In genomic region chr14:71658261-71658860, GRCh38 we compare ENCODE assay signal across 13 cellular contexts.
DNase-seq lines count a peak whose midpoint lies in the region; ATAC-seq and TF ChIP-seq lines count a peak whose summit lies in the region.
"Had no signal": no experiment of that assay in that cellular context is flagged by ENCODE, and none has a peak within 500 bp of the region (broad histone marks: within the 10 kb centered on the region; RNA-seq: fewer than 3 reads in every experiment).

No MANE protein-coding gene starts in this region.

- no peak overlapping the region for H3K9ac ChIP-seq in mammary epithelial cell (ENCODE audit: insufficient read depth, low read length)

- in situ Hi-C loops in astrocyte of the spinal cord (cut with HindIII; ENCODE audit: low sequenced_read_pairs), result no loop called here
- in situ Hi-C loops in mammary epithelial cell (cut with MboI; ENCODE audit: low sequenced_read_pairs in 2 of 2), result no loop called here

- TF ChIP-seq CTCF in astrocyte of the spinal cord (IDR thresholded peaks at IDR 0.05; ENCODE audit: low read depth, low read length), result no peak
- no peak for TF ChIP-seq CTCF in mammary epithelial cell (conservative IDR thresholded peaks at IDR 0.05 in 1 of 2, IDR thresholded peaks at IDR 0.05 in 1 of 2; ENCODE audit: extremely low read depth in 1 of 2, insufficient read depth in 1 of 2, low read depth in 1 of 2, low read length in 2 of 2)

- peak; percentile 15 for DNase-seq in NCI-H748 (lab: John Stamatoyannopoulos, UW; ENCODE audit: unreplicated experiment)
- DNase-seq in NCI-H748 treated with DMSO at 0.1 percent for 48 hours (lab: John Stamatoyannopoulos, UW), result no peak
- DNase-seq in NCI-H146 treated with DMSO at 0.1 percent for 48 hours (lab: John Stamatoyannopoulos, UW; ENCODE audit: unreplicated experiment), result peak; percentile 44
- peak; percentile 31 for DNase-seq in astrocyte of the spinal cord (ENCODE audit: low read depth, low spot score)
- DNase-seq in renal cortical epithelial cell (ENCODE audit: low read depth), result peak; percentile 40
- no peak for DNase-seq in SHP77 (lab: John Stamatoyannopoulos, UW)
- no peak for DNase-seq in mammary epithelial cell
- DNase-seq: activated CD4-positive, alpha-beta T cell treated with anti-CD3 and anti-CD28 coated beads for 1 hour; NCI-H1092 treated with DMSO at 0.1 percent for 48 hours; NCI-H774; trophoblast cell had no signal

- H3K36me3 ChIP-seq in mammary epithelial cell (ENCODE audit: insufficient read depth, low read length), result peaks cover 2% of the 10 kb centered on the region

- no peaks in the 10 kb centered on the region for H3K9me3 ChIP-seq in mammary epithelial cell (replicated peaks; ENCODE audit: insufficient read depth, low read length)

- dilution Hi-C loops in mammary epithelial cell (cut with HindIII; ENCODE audit: low sequenced_read_pairs), result no loop called here

- H3K27me3 ChIP-seq in mammary epithelial cell (ENCODE audit: insufficient read depth, low read length), result no peaks in the 10 kb centered on the region

- no peak overlapping the region for H3K27ac ChIP-seq in mammary epithelial cell (ENCODE audit: insufficient read depth, low read depth, low read length)

- intact Hi-C loops in mammary epithelial cell (cut with micrococcal nuclease), result no loop called here

- H3K4me3 ChIP-seq in astrocyte of the spinal cord (ENCODE audit: low read depth, low read length), result no peak overlapping the region
- H3K4me3 ChIP-seq in mammary epithelial cell (replicated peaks in 1 of 3; ENCODE audit: insufficient read depth in 1 of 3, low read depth in 2 of 3, low read length in 3 of 3), result no peak overlapping the region

- ATAC-seq in GM19397 (IDR thresholded peaks at IDR 0.05; ENCODE audit: unreplicated experiment), result no peak
- ATAC-seq: esophagus mucosa had no signal

- no peaks in the 10 kb centered on the region for H4K20me1 ChIP-seq in mammary epithelial cell (ENCODE audit: insufficient read depth, low read length)

- BruUV-seq in mammary epithelial cell (replicated peaks; lab: Mats Ljungman, UMichigan), result no TSS peak

- peaks cover 16% of the 10 kb centered on the region for H3K4me1 ChIP-seq in mammary epithelial cell (ENCODE audit: insufficient read depth, low read length)

- no peaks in the 10 kb centered on the region for H3K79me2 ChIP-seq in mammary epithelial cell (ENCODE audit: insufficient read depth, low read length)

- no peak overlapping the region for H2AFZ ChIP-seq in mammary epithelial cell (ENCODE audit: low read depth, low read length)

- 50% methylated on average over 2 of the region's 2 CpGs for WGBS in mammary epithelial cell (ENCODE audit: low coverage, missing lambda C conversion rate)

- no peak overlapping the region for H3K4me2 ChIP-seq in mammary epithelial cell (ENCODE audit: insufficient read depth, low read depth, low read length)

- CTCF ChIA-PET in mammary epithelial cell (lab: Charles Lee; ENCODE audit: low non-redundant PET), result no interaction called here

Comparison
In these comparisons a context has a peak if more than half of its experiments do, and no peak if none do; other contexts are left out.
1. DNase-seq: peak in NCI-H748 (single experiment), NCI-H146 treated with DMSO at 0.1 percent for 48 hours (single experiment), astrocyte of the spinal cord (single experiment) and renal cortical epithelial cell (single experiment); none in NCI-H748 treated with DMSO at 0.1 percent for 48 hours (single experiment), SHP77 (0 of 2) and mammary epithelial cell (single experiment).